In genomic region chr5:12343543-12343942, GRCh38 we compare ENCODE assay signal across 30 cellular contexts.
"Had no signal": no experiment of that assay in that cellular context is flagged by ENCODE, and none has a peak within 500 bp of the region (broad histone marks: within the 10 kb centered on the region; RNA-seq: fewer than 3 reads in every experiment).

No MANE protein-coding gene starts in this region.

- DNase-seq: activated B cell treated with CpG ODN at 0.5 μM for 24 hours; activated CD4-positive, alpha-beta T cell treated with anti-CD3 and anti-CD28 coated beads for 48 hours; activated CD4-positive, alpha-beta T cell treated with anti-CD3 and anti-CD28 coated beads, Interleukin-2, amount 50 U/mL, for 1 hour; activated CD4-positive, alpha-beta T cell treated with anti-CD3 and anti-CD28 coated beads, Interleukin-2, amount 50 U/mL, for 48 hours; activated CD8-positive, alpha-beta memory T cell treated with anti-CD3 and anti-CD28 coated beads for 24 hours; activated CD8-positive, alpha-beta T cell treated with anti-CD3 and anti-CD28 coated beads for 36 hours; activated effector memory CD4-positive, alpha-beta T cell treated with Interleukin-2 at 50 U/mL for 16 hours; activated gamma-delta T cell treated with Interleukin-2 at 50 U/mL for 16 hours; activated naive CD4-positive, alpha-beta T cell treated with anti-CD3 and anti-CD28 coated beads for 36 hours; activated naive CD8-positive, alpha-beta T cell treated with anti-CD3 and anti-CD28 coated beads for 36 hours; activated naive CD8-positive, alpha-beta T cell treated with anti-CD3 and anti-CD28 coated beads, Interleukin-2, amount 50 U/mL, for 24 hours; activated T-cell treated with anti-CD3 and anti-CD28 coated beads, Interleukin-2, amount 50 U/mL, for 4 hours; adrenal gland; amygdala; aorta; body of pancreas; caudate nucleus; cortex of kidney; dermis blood vessel endothelial cell; effector CD4-positive, alpha-beta T cell; effector memory CD8-positive, alpha-beta T cell; esophagus squamous epithelium; foreskin melanocyte; heart right ventricle; T-helper 2 cell had no signal

- H3K4me1 Mint-ChIP-seq: activated B cell treated with CpG ODN at 0.5 μM for 24 hours; activated naive CD4-positive, alpha-beta T cell treated with anti-CD3 and anti-CD28 coated beads, Interleukin-2, amount 50 U/mL, for 24 hours; activated naive CD8-positive, alpha-beta T cell treated with anti-CD3 and anti-CD28 coated beads for 36 hours; activated naive CD8-positive, alpha-beta T cell treated with anti-CD3 and anti-CD28 coated beads, Interleukin-2, amount 50 U/mL, for 24 hours; activated T-helper 17 cell treated with anti-CD3 and anti-CD28 coated beads, Interleukin-2, amount 50 U/mL, for 72 hours had no signal

- H3K27ac Mint-ChIP-seq: activated B cell treated with CpG ODN at 0.5 μM for 24 hours; activated CD8-positive, alpha-beta T cell treated with anti-CD3 and anti-CD28 coated beads for 36 hours; activated naive CD4-positive, alpha-beta T cell treated with anti-CD3 and anti-CD28 coated beads for 36 hours; activated naive CD4-positive, alpha-beta T cell treated with anti-CD3 and anti-CD28 coated beads, Interleukin-2, amount 50 U/mL, for 24 hours; activated naive CD8-positive, alpha-beta T cell treated with anti-CD3 and anti-CD28 coated beads for 36 hours; activated naive CD8-positive, alpha-beta T cell treated with anti-CD3 and anti-CD28 coated beads, Interleukin-2, amount 50 U/mL, for 24 hours; activated T-helper 17 cell treated with anti-CD3 and anti-CD28 coated beads, Interleukin-2, amount 50 U/mL, for 72 hours; effector memory CD8-positive, alpha-beta T cell had no signal

- H3K4me3 ChIP-seq: adrenal gland, body of pancreas, esophagus squamous epithelium, gastroesophageal sphincter, heart right ventricle had no signal

- H3K27ac ChIP-seq: adrenal gland, body of pancreas, esophagus squamous epithelium, gastroesophageal sphincter, heart right ventricle had no signal

- H3K4me1 ChIP-seq: adrenal gland, body of pancreas, esophagus squamous epithelium, gastroesophageal sphincter, heart right ventricle had no signal

- ATAC-seq: activated CD4-positive, CD25-positive, alpha-beta regulatory T cell treated with anti-CD3 and anti-CD28 coated beads, Interleukin-2, amount 50 U/mL, for 24 hours; activated CD8-positive, alpha-beta T cell treated with anti-CD3 and anti-CD28 coated beads for 36 hours; activated naive CD8-positive, alpha-beta T cell treated with anti-CD3 and anti-CD28 coated beads, Interleukin-2, amount 50 U/mL, for 24 hours; activated T-cell treated with anti-CD3 and anti-CD28 coated beads, Interleukin-2, amount 50 U/mL, for 4 hours; activated T-helper 17 cell treated with anti-CD3 and anti-CD28 coated beads, Interleukin-2, amount 50 U/mL, for 72 hours; body of pancreas; effector memory CD8-positive, alpha-beta T cell; gastroesophageal sphincter; heart right ventricle had no signal

- H3K9me3 Mint-ChIP-seq: activated B cell treated with CpG ODN at 0.5 μM for 24 hours; activated naive CD4-positive, alpha-beta T cell treated with anti-CD3 and anti-CD28 coated beads, Interleukin-2, amount 50 U/mL, for 24 hours; activated naive CD8-positive, alpha-beta T cell treated with anti-CD3 and anti-CD28 coated beads for 36 hours; activated T-cell treated with anti-CD3 and anti-CD28 coated beads, Interleukin-2, amount 50 U/mL, for 4 hours had no signal

- H3K36me3 Mint-ChIP-seq: activated naive CD4-positive, alpha-beta T cell treated with anti-CD3 and anti-CD28 coated beads, Interleukin-2, amount 50 U/mL, for 24 hours; activated naive CD8-positive, alpha-beta T cell treated with anti-CD3 and anti-CD28 coated beads for 36 hours had no signal

- FAIRE-seq: colon had no signal

- H3K36me3 ChIP-seq: adrenal gland, esophagus squamous epithelium, gastroesophageal sphincter, heart right ventricle had no signal

- H3K4me3 Mint-ChIP-seq: activated B cell treated with CpG ODN at 0.5 μM for 24 hours; activated CD8-positive, alpha-beta T cell treated with anti-CD3 and anti-CD28 coated beads for 36 hours; activated naive CD4-positive, alpha-beta T cell treated with anti-CD3 and anti-CD28 coated beads for 36 hours; activated naive CD4-positive, alpha-beta T cell treated with anti-CD3 and anti-CD28 coated beads, Interleukin-2, amount 50 U/mL, for 24 hours; activated naive CD8-positive, alpha-beta T cell treated with anti-CD3 and anti-CD28 coated beads for 36 hours; activated naive CD8-positive, alpha-beta T cell treated with anti-CD3 and anti-CD28 coated beads, Interleukin-2, amount 50 U/mL, for 24 hours; activated T-cell treated with anti-CD3 and anti-CD28 coated beads, Interleukin-2, amount 50 U/mL, for 4 hours; activated T-helper 17 cell treated with anti-CD3 and anti-CD28 coated beads, Interleukin-2, amount 50 U/mL, for 72 hours; effector memory CD8-positive, alpha-beta T cell had no signal

- H3K27me3 Mint-ChIP-seq: activated B cell treated with CpG ODN at 0.5 μM for 24 hours; activated CD8-positive, alpha-beta T cell treated with anti-CD3 and anti-CD28 coated beads for 36 hours; activated naive CD4-positive, alpha-beta T cell treated with anti-CD3 and anti-CD28 coated beads, Interleukin-2, amount 50 U/mL, for 24 hours; activated naive CD8-positive, alpha-beta T cell treated with anti-CD3 and anti-CD28 coated beads for 36 hours; activated naive CD8-positive, alpha-beta T cell treated with anti-CD3 and anti-CD28 coated beads, Interleukin-2, amount 50 U/mL, for 24 hours; activated T-helper 17 cell treated with anti-CD3 and anti-CD28 coated beads, Interleukin-2, amount 50 U/mL, for 72 hours; effector memory CD8-positive, alpha-beta T cell had no signal

- H3K27me3 ChIP-seq: adrenal gland, body of pancreas, esophagus squamous epithelium, gastroesophageal sphincter, heart right ventricle had no signal
